ENCODE assay signal across 1 cellular context in the genomic region with DNA sequence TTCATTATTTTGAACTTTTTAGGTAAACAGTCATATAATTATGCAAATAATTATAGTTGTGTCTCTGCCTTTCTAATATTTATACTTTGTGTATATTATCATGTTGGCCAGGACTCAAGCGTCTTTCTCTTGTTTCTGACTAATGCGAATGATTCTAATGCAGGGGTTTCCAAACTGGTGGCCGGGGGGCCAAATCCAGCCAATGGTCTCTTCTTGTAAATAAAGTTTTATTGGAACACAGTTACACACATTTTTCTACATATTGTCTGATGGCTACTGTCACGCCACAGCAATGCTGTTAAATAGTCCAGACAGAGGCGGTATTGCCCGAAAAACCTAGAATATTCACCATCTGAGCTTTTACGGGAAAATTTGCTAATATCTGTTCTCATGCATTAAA.
TF ChIP-seq lines count a peak whose summit lies in the region.

No MANE protein-coding gene starts in this region.

TF ChIP-seq in HepG2, 621 proteins besides CTCF, POLR2A, EP300 and RAD21 (continued from another document):
- TF ChIP-seq, protein P1, sequence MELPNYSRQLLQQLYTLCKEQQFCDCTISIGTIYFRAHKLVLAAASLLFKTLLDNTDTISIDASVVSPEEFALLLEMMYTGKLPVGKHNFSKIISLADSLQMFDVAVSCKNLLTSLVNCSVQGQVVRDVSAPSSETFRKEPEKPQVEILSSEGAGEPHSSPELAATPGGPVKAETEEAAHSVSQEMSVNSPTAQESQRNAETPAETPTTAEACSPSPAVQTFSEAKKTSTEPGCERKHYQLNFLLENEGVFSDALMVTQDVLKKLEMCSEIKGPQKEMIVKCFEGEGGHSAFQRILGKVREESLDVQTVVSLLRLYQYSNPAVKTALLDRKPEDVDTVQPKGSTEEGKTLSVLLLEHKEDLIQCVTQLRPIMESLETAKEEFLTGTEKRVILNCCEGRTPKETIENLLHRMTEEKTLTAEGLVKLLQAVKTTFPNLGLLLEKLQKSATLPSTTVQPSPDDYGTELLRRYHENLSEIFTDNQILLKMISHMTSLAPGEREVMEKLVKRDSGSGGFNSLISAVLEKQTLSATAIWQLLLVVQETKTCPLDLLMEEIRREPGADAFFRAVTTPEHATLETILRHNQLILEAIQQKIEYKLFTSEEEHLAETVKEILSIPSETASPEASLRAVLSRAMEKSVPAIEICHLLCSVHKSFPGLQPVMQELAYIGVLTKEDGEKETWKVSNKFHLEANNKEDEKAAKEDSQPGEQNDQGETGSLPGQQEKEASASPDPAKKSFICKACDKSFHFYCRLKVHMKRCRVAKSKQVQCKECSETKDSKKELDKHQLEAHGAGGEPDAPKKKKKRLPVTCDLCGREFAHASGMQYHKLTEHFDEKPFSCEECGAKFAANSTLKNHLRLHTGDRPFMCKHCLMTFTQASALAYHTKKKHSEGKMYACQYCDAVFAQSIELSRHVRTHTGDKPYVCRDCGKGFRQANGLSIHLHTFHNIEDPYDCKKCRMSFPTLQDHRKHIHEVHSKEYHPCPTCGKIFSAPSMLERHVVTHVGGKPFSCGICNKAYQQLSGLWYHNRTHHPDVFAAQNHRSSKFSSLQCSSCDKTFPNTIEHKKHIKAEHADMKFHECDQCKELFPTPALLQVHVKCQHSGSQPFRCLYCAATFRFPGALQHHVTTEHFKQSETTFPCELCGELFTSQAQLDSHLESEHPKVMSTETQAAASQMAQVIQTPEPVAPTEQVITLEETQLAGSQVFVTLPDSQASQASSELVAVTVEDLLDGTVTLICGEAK (IDR thresholded peaks at IDR 0.05): peak; percentile 34; the same call in 1 of the 2 replicates
- TF ChIP-seq, protein P1 (CRISPR knock-in tag; IDR thresholded peaks at IDR 0.05): peak; percentile 81
